ENCODE assay signal across 38 cellular contexts in genomic region chr2:107411267-107411666, GRCh38.
"Had no signal": no experiment of that assay in that cellular context is flagged by ENCODE, and none has a peak within 500 bp of the region (broad histone marks: within the 10 kb centered on the region; RNA-seq: fewer than 3 reads in every experiment).

No MANE protein-coding gene starts in this region.

- H3K27me3 ChIP-seq: breast epithelium, Peyer's patch had no signal

- H3K4me3 Mint-ChIP-seq: activated B cell treated with CpG ODN at 0.5 μM for 24 hours; activated CD4-positive, alpha-beta memory T cell treated with anti-CD3 and anti-CD28 coated beads for 36 hours; activated naive CD4-positive, alpha-beta T cell treated with anti-CD3 and anti-CD28 coated beads, Interleukin-2, amount 10 ng/mL, durations not matched to agents 7 days and 5 days; activated naive CD8-positive, alpha-beta T cell; activated naive CD8-positive, alpha-beta T cell treated with anti-CD3 and anti-CD28 coated beads, Interleukin-2, amount 50 U/mL, for 24 hours; activated T-cell treated with anti-CD3 and anti-CD28 coated beads, Interleukin-2, amount 50 U/mL, for 4 hours; activated T-helper 1 cell treated with anti-CD3 and anti-CD28 coated beads, Interleukin-12 subunit alpha, Interleukin-12 subunit beta, Interleukin-2, Interleukin-4 antibody, amounts not matched to agents 30 ng/mL and 10 ng/mL and 1 ng/mL, durations not matched to agents 14 hours and 24 hours and 36 hours had no signal

- ATAC-seq: activated naive CD8-positive, alpha-beta T cell treated with anti-CD3 and anti-CD28 coated beads, Interleukin-2, amount 50 U/mL, for 24 hours; activated T-cell treated with anti-CD3 and anti-CD28 coated beads, Interleukin-2, amount 50 U/mL, for 4 hours; PC-3 had no signal

- H3K27ac Mint-ChIP-seq: activated B cell treated with CpG ODN at 0.5 μM for 24 hours; activated CD4-positive, alpha-beta memory T cell treated with anti-CD3 and anti-CD28 coated beads for 36 hours; activated naive CD4-positive, alpha-beta T cell treated with anti-CD3 and anti-CD28 coated beads, Interleukin-2, amount 10 ng/mL, durations not matched to agents 7 days and 5 days; activated naive CD8-positive, alpha-beta T cell; activated naive CD8-positive, alpha-beta T cell treated with anti-CD3 and anti-CD28 coated beads, Interleukin-2, amount 50 U/mL, for 24 hours; activated T-helper 1 cell treated with anti-CD3 and anti-CD28 coated beads, Interleukin-12 subunit alpha, Interleukin-12 subunit beta, Interleukin-2, Interleukin-4 antibody, amounts not matched to agents 30 ng/mL and 10 ng/mL and 1 ng/mL, durations not matched to agents 14 hours and 24 hours and 36 hours had no signal

- H3K36me3 Mint-ChIP-seq: activated CD4-positive, alpha-beta memory T cell treated with anti-CD3 and anti-CD28 coated beads for 36 hours; activated naive CD4-positive, alpha-beta T cell treated with anti-CD3 and anti-CD28 coated beads, Interleukin-2, amount 10 ng/mL, durations not matched to agents 7 days and 5 days; activated naive CD8-positive, alpha-beta T cell had no signal

- H3K27ac ChIP-seq: breast epithelium, Peyer's patch, VCaP had no signal

- H3K27me3 Mint-ChIP-seq: activated B cell treated with CpG ODN at 0.5 μM for 24 hours; activated CD4-positive, alpha-beta memory T cell treated with anti-CD3 and anti-CD28 coated beads for 36 hours; activated naive CD4-positive, alpha-beta T cell treated with anti-CD3 and anti-CD28 coated beads, Interleukin-2, amount 10 ng/mL, durations not matched to agents 7 days and 5 days; activated naive CD8-positive, alpha-beta T cell; activated naive CD8-positive, alpha-beta T cell treated with anti-CD3 and anti-CD28 coated beads, Interleukin-2, amount 50 U/mL, for 24 hours had no signal

- H3K9me3 Mint-ChIP-seq: activated B cell treated with CpG ODN at 0.5 μM for 24 hours; activated CD4-positive, alpha-beta memory T cell treated with anti-CD3 and anti-CD28 coated beads for 36 hours; activated naive CD4-positive, alpha-beta T cell treated with anti-CD3 and anti-CD28 coated beads, Interleukin-2, amount 10 ng/mL, durations not matched to agents 7 days and 5 days; activated naive CD8-positive, alpha-beta T cell treated with anti-CD3 and anti-CD28 coated beads, Interleukin-2, amount 50 U/mL, for 24 hours; activated T-helper 1 cell treated with anti-CD3 and anti-CD28 coated beads, Interleukin-12 subunit alpha, Interleukin-12 subunit beta, Interleukin-2, Interleukin-4 antibody, amounts not matched to agents 30 ng/mL and 10 ng/mL and 1 ng/mL, durations not matched to agents 14 hours and 24 hours and 36 hours had no signal

- H3K4me3 ChIP-seq: breast epithelium, Peyer's patch had no signal

- H3K4me1 Mint-ChIP-seq: activated B cell treated with CpG ODN at 0.5 μM for 24 hours; activated naive CD4-positive, alpha-beta T cell treated with anti-CD3 and anti-CD28 coated beads, Interleukin-2, amount 10 ng/mL, durations not matched to agents 7 days and 5 days; activated naive CD8-positive, alpha-beta T cell treated with anti-CD3 and anti-CD28 coated beads, Interleukin-2, amount 50 U/mL, for 24 hours had no signal

- DNase-seq: activated B cell treated with CpG ODN at 0.5 μM for 24 hours; activated CD4-positive, alpha-beta memory T cell treated with anti-CD3 and anti-CD28 coated beads for 36 hours; activated CD4-positive, alpha-beta T cell treated with anti-CD3 and anti-CD28 coated beads for 4 hours; activated CD4-positive, alpha-beta T cell treated with anti-CD3 and anti-CD28 coated beads, Interleukin-2, amount 50 U/mL, for 1 hour; activated CD4-positive, CD25-positive, alpha-beta regulatory T cell treated with anti-CD3 and anti-CD28 coated beads, Interleukin-2, amount 50 U/mL, for 72 hours; activated CD8-positive, alpha-beta memory T cell treated with anti-CD3 and anti-CD28 coated beads, Interleukin-2, amount 50 U/mL, for 4 hours; activated gamma-delta T cell treated with Interleukin-2 at 50 U/mL for 16 hours; activated naive CD4-positive, alpha-beta T cell treated with anti-CD3 and anti-CD28 coated beads, Interleukin-2, amount 10 ng/mL, durations not matched to agents 7 days and 5 days; activated naive CD8-positive, alpha-beta T cell treated with anti-CD3 and anti-CD28 coated beads, Interleukin-2, amount 50 U/mL, for 24 hours; activated T-cell treated with anti-CD3 and anti-CD28 coated beads for 4 hours; activated T-cell treated with anti-CD3 and anti-CD28 coated beads, Interleukin-2, amount 50 U/mL, for 4 hours; anterior cingulate cortex; Kasumi-1; KBM-7; MM.1S; MV-4-11; NCI-H1092; NCI-H1436 treated with DMSO at 0.1 percent for 48 hours; NCI-H1694 treated with DMSO at 0.1 percent for 48 hours; NCI-H2029; NCI-H2107; NCI-H2171; NCI-H2227 treated with DMSO at 0.1 percent for 48 hours; NCI-H446; NCI-H524 treated with DMSO at 0.1 percent for 48 hours; NCI-H748 treated with DMSO at 0.1 percent for 48 hours; NK-92 treated with Interleukin-12 subunit alpha and Interleukin-12 subunit beta, amount 100 ng/mL, for 24 hours; PC-3; Peyer's patch; RPMI8226; SW 1271; T-helper 1 cell; T-helper 2 cell; T-helper 9 cell had no signal

- H3K4me1 ChIP-seq: breast epithelium, Peyer's patch had no signal

- H3K36me3 ChIP-seq: breast epithelium, Peyer's patch had no signal

- H3K9me3 ChIP-seq: breast epithelium, Peyer's patch had no signal
